In genomic region chr2:9247786-9248185, GRCh38 we compare ENCODE assay signal across 1 cellular context.
TF ChIP-seq lines count a peak whose summit lies in the region.

No MANE protein-coding gene starts in this region.

TF ChIP-seq in HepG2, 621 proteins besides CTCF, POLR2A, EP300 and RAD21 (continued from another document):
- TF ChIP-seq ZSCAN20 (CRISPR knock-in tag; IDR thresholded peaks at IDR 0.05; ENCODE audit: borderline replicate concordance) (no peak), KLF9 (CRISPR knock-in tag; IDR thresholded peaks at IDR 0.05; ENCODE audit: low read depth) (no peak), XRCC5 (optimal IDR thresholded peaks at IDR 0.05; ENCODE audit: low read length) (no peak), ZNF687 (CRISPR knock-in tag; IDR thresholded peaks at IDR 0.05) (peak; percentile 49), SOX13 (IDR thresholded peaks at IDR 0.05) (no peak), SOX13 (CRISPR knock-in tag; conservative IDR thresholded peaks at IDR 0.05 in 1 of 2, IDR thresholded peaks at IDR 0.05 in 1 of 2) (peak in 1 of 2 experiments; percentile 62; a peak in 2 of 4 replicates), TAF1 (CRISPR knock-in tag; IDR thresholded peaks at IDR 0.05) (no peak), ZNF501 (CRISPR knock-in tag; IDR thresholded peaks at IDR 0.05) (no peak), NR2F2 (IDR thresholded peaks at IDR 0.05; ENCODE audit: borderline replicate concordance, low read depth) (peak; percentile 53; the same call in 1 of the 2 replicates), BRF2 (CRISPR knock-in tag; IDR thresholded peaks at IDR 0.05) (no peak), ZNF546 (CRISPR knock-in tag; conservative IDR thresholded peaks at IDR 0.05) (no peak), ZNF841 (CRISPR knock-in tag; IDR thresholded peaks at IDR 0.05; ENCODE audit: borderline replicate concordance) (no peak), ATF1 (CRISPR knock-in tag; IDR thresholded peaks at IDR 0.05) (no peak), SRSF1 (optimal IDR thresholded peaks at IDR 0.05; ENCODE audit: low read depth, low read length) (no peak), NCOA2 (CRISPR knock-in tag; IDR thresholded peaks at IDR 0.05) (peak; percentile 22; the same call in 1 of the 2 replicates), CERS6 (CRISPR knock-in tag; IDR thresholded peaks at IDR 0.05) (no peak), SATB2 (CRISPR knock-in tag; IDR thresholded peaks at IDR 0.05) (no peak), MXI1 (IDR thresholded peaks at IDR 0.05; ENCODE audit: borderline replicate concordance, low read depth, low read length) (no peak), ZNF318 (CRISPR knock-in tag; IDR thresholded peaks at IDR 0.05) (no peak)
TF ChIP-seq in HepG2: peak in this region for 63.
